Comparison of ENCODE assay signal across 8 cellular contexts in the genomic region with DNA sequence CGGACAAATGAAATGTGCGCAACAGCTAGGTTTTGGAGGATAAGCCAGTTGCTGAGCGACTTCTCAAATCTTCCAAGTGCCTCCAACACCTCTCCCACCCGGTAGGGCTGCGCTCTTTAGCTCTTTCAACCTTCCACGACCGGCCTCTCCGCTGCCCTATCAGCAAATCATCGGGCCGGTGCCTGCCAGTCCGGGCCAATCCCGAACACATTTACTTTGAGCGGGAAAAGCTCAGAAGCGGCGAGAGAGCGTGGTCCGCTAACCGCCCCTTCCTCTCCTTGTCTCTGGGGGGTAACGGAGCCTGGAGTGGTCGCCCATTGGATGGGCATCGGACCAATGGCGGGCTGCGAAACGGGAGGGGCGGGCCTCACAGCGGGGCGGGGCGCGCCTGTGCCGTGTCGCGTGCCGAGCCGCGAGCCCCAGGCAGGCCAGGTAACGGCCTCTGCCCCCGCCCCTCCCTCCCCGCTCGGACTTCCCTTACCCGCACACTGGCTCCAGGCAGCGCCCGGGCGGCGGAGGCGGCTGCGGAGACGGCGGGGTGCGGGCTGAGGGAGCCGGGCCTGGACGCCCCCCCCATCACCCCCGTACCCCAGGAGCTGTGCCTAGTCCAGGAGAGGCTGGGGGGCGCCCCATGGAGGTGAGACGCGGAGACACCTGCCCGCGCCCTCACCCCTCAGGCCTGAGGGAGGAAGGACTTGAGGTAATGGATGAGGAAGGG. TPM values are rescaled to one million over a fixed set of nuclear protein-coding genes. Genes with fewer than 3 reads are reported as not detected.
DNase-seq lines count a peak whose midpoint lies in the region; ATAC-seq lines count a peak whose summit lies in the region.

A gene (plus strand): TSS at position 486 of the 718 bp plus-strand sequence. CDS start 146 bp downstream, at position 632.

- DNase-seq in CMK (ENCODE audit: low read depth) (peak; percentile 56), LHCN-M2 (ENCODE audit: low read depth) (peak; percentile 10), glomerular visceral epithelial cell (ENCODE audit: extremely low spot score) (peak; percentile 70)
- DNase-seq in activated CD4-positive, alpha-beta T cell treated with anti-CD3 and anti-CD28 coated beads, Interleukin-2, amount 50 U/mL, for 48 hours = peak; percentile 34 to 52
- peak; percentile 42 to 62 for DNase-seq in stimulated activated CD4-positive, alpha-beta T cell treated with anti-CD3 and anti-CD28 coated beads, Interleukin-2, amount 100 ng/mL, for 24 hours
- DNase-seq in NK-92 treated with Interleukin-12 subunit alpha and Interleukin-12 subunit beta, amount 100 ng/mL, for 24 hours (lab: John Stamatoyannopoulos, UW) = no peak

- ATAC-seq in HG02610 (IDR thresholded peaks at IDR 0.05; ENCODE audit: unreplicated experiment) (no peak), GM18868 (IDR thresholded peaks at IDR 0.05; ENCODE audit: unreplicated experiment) (no peak)

RNA-seq across cellular contexts. Expression of the gene that starts here (rescaled TPM):
- total RNA-seq in LHCN-M2 (2014; rRNA removed) = 0.17 TPM in 1 of 2 replicates, not detected in the other
- 0.22 TPM for polyA plus RNA-seq in LHCN-M2 (2012)

Comparison
In these comparisons a context has a peak if more than half of its experiments do, and no peak if none do; other contexts are left out.
1. Peak in DNase-seq in LHCN-M2; RNA of the gene not detected or under 1 TPM.